In the genomic region with DNA sequence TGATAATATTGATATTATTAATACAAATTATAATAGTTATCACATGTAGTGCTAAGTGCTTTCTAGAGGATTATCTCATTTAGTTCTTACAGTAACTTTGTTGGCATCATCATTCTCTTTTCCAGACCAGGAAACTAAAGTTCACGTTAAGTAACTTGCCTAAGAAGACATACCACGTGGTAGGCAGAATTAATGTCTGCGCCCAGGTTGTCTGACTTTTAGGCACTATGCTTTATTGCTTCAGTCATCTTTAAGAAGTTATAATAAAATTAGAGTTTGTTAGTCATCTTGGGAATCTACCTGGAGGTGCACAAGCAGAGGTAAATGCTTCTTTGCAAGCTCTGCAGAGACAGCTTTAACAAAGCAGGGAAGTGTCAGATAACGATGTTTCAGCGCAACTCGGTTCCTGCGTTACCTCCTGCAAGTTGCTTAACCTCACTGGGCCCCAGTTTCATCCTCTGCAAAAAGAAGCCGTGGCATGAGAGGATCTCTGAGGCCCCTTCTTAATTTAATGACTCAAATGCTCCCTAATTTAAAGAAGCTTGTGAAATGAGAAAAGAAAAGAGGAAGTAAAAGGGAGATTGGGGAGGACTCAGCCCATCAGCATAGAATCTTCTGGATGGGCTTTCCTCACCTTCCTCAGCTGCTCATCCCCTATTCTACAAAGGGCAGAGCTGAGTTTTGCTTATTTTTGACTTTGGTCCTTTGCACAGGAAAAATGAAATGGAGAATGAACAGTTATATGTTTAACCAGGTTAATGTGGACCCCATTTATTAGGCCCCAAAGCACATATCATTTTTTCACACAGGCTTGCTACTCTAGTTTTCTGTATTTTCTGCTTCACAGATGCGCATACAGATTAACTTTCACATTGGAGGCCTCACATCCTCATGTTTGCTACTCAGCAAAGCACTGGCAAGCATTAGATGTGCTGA, we compare ENCODE assay signal across 1 cellular context.
TF ChIP-seq lines count a peak whose summit lies in the region.

No MANE protein-coding gene starts in this region.

TF ChIP-seq in SK-N-SH, 30 proteins besides CTCF, POLR2A, EP300 and RAD21 (continued from another document):
- TF ChIP-seq, protein P1, sequence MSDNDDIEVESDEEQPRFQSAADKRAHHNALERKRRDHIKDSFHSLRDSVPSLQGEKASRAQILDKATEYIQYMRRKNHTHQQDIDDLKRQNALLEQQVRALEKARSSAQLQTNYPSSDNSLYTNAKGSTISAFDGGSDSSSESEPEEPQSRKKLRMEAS (IDR thresholded peaks at IDR 0.05; ENCODE audit: low read depth): no peak
- TF ChIP-seq USF2 (IDR thresholded peaks at IDR 0.05; ENCODE audit: borderline replicate concordance, low read depth, low read length) (no peak), TEAD4 (IDR thresholded peaks at IDR 0.05; ENCODE audit: borderline replicate concordance, insufficient read depth) (no peak)
- TF ChIP-seq, protein P2, sequence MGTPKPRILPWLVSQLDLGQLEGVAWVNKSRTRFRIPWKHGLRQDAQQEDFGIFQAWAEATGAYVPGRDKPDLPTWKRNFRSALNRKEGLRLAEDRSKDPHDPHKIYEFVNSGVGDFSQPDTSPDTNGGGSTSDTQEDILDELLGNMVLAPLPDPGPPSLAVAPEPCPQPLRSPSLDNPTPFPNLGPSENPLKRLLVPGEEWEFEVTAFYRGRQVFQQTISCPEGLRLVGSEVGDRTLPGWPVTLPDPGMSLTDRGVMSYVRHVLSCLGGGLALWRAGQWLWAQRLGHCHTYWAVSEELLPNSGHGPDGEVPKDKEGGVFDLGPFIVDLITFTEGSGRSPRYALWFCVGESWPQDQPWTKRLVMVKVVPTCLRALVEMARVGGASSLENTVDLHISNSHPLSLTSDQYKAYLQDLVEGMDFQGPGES (IDR thresholded peaks at IDR 0.05; ENCODE audit: low read depth, low read length): no peak
